In the genomic region with DNA sequence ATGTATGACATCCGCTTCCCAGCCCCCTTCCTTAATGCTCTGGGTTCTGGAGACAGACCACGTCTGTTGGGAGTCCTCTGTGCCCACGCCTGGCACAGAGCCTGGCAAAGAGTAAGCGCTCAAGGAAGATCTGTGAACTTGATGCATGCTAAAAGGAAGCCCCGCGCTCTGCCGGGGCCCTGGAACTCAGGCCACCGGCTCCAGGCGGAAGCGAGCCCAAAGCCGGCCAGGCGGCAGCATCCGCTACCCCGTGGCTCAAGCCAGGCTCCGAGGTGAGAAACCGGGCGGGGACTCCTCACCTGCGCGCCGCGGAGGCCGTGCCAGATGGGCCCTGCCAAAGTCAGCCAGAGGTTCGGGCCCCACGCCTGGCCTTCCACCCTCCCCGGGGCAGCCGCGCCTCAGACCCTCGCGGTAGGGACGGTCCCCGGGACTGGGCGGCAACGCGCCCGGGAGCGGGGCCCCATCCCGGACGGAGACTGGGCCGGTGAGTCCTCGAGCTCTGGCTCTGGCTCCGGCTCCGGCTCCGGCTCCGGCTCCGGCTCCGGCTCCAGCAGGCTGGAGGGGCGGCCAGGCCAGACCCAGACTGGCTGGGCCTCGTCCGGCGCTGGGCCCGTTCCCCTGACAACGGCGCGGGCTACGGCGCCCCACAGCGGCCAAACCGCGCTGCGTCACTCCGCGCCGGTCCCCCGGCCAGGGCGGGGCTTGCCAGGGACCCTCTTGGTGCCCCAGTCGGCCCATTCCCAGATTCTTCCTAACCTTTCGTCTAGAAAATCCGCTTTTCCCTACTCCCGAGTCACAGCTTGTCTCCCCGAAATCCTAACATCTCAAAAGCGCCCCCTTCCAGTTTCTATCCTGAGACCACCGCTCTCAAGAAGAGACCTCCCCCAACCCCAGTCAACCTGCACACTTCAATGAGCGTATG, we compare ENCODE assay signal across 8 cellular contexts. TPM values are rescaled to one million over a fixed set of nuclear protein-coding genes. Genes with fewer than 3 reads are reported as not detected.
DNase-seq lines count a peak whose midpoint lies in the region; ATAC-seq and TF ChIP-seq lines count a peak whose summit lies in the region.

A gene with protein sequence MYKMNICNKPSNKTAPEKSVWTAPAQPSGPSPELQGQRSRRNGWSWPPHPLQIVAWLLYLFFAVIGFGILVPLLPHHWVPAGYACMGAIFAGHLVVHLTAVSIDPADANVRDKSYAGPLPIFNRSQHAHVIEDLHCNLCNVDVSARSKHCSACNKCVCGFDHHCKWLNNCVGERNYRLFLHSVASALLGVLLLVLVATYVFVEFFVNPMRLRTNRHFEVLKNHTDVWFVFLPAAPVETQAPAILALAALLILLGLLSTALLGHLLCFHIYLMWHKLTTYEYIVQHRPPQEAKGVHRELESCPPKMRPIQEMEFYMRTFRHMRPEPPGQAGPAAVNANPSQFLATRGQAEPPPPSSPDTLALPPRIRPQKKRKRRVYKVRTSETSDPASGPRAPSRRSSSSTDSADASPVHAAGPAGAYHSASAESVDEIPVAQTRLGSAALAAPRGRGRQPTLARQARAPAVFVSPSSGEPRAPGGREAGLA (minus strand): TSS at position 606 of the 922 bp plus-strand sequence. CDS start 8,702 bp downstream, outside the sequence.

- peak; percentile 57 for TF ChIP-seq CTCF in HFF-Myc (IDR thresholded peaks at IDR 0.05; ENCODE audit: low read depth, low read length, missing control alignments)
- no peak for TF ChIP-seq CTCF in fibroblast of pulmonary artery (IDR thresholded peaks at IDR 0.05; ENCODE audit: low read length, missing control alignments)

- no peaks in the 10 kb centered on the region for H3K9me3 Mint-ChIP-seq in naive B cell

- H3K4me1 Mint-ChIP-seq in naive B cell = peaks cover 9 to 12% (median 12%) of the 10 kb centered on the region in 3 donors

- ATAC-seq in naive B cell (ENCODE audit: low read depth in 2 of 2) (peak; percentile 91 to 92), GM19467 (IDR thresholded peaks at IDR 0.05; ENCODE audit: unreplicated experiment) (no peak)

- H3K4me3 Mint-ChIP-seq in naive B cell = peak within 1 kb of the TSS; percentile 78 to 92 (median 83)

- H3K27ac Mint-ChIP-seq in naive B cell = peak within 1 kb of the TSS; percentile 64 to 87 (median 80)

- no peaks in the 10 kb centered on the region for H3K36me3 Mint-ChIP-seq in naive B cell

- H3K4me3 ChIP-seq in HFF-Myc (replicated peaks; ENCODE audit: low read depth, low read length) (peak within 1 kb of the TSS; percentile 74), fibroblast of pulmonary artery (replicated peaks; ENCODE audit: low read depth, low read length) (peak within 1 kb of the TSS; percentile 70)

- DNase-seq in GM03348 (ENCODE audit: low spot score) (peak; percentile 96), HFF-Myc (ENCODE audit: extremely low read depth, low read depth) (no peak), NCI-H345 (lab: John Stamatoyannopoulos, UW) (peak; percentile 58), fibroblast of pulmonary artery (ENCODE audit: low read depth) (peak; percentile 66), naive B cell (peak; percentile 65), superior temporal gyrus (ENCODE audit: extremely low spot score) (peak; percentile 69)
- DNase-seq in activated T-helper 9 cell treated with anti-CD3 and anti-CD28 coated beads, Interleukin-2, amount 50 U/mL, for 16 hours (ENCODE audit: low read depth) = peak; percentile 25

- H3K27me3 Mint-ChIP-seq in naive B cell = peaks cover 14 to 31% (median 20%) of the 10 kb centered on the region in 3 donors

RNA-seq across cellular contexts. Expression of the gene that starts here (rescaled TPM):
- under 1 TPM in 3 of 6 donors, not detected in 3; 0.17 to 0.23 (median 0.21) TPM for polyA plus RNA-seq in naive B cell (ENCODE audit: low read depth in 6 of 6)

Comparison
In these comparisons a context has a peak if more than half of its experiments do, and no peak if none do; other contexts are left out.
1. Peak in DNase-seq and ATAC-seq in naive B cell; RNA of the gene not detected or under 1 TPM.